ENCODE assay signal across 15 cellular contexts in the genomic region with DNA sequence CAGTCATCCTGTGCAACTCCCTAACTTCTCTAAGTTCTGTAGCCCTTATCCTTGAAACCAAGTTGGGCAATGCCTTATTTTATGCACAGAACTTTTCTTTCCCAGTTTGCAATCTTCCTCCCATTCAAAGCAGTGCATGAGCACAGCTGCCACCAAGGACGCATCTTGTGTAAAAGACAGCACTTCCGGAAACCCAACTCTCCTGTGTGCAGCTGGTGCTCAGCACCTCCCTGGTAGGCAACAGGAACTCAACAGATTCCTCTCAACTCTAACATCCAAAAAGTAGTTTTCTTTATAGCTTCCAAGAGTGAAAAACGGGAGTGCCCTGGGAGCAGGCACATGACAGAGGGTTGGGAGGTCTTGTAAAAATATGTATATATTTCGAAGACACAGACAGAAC. TPM values are rescaled to one million over a fixed set of nuclear protein-coding genes. Genes with fewer than 3 reads are reported as not detected.
DNase-seq lines count a peak whose midpoint lies in the region; ATAC-seq and TF ChIP-seq lines count a peak whose summit lies in the region.
"Had no signal": no experiment of that assay in that cellular context is flagged by ENCODE, and none has a peak within 500 bp of the region (broad histone marks: within the 10 kb centered on the region; RNA-seq: fewer than 3 reads in every experiment).

No MANE protein-coding gene starts in this region.

- H3K4me3 Mint-ChIP-seq in glutamatergic neuron (ENCODE audit: unreplicated experiment) = peak overlapping the region; percentile 31
- H3K4me3 Mint-ChIP-seq: CD14-positive monocyte had no signal

- ATAC-seq in GM21367 (IDR thresholded peaks at IDR 0.05; ENCODE audit: unreplicated experiment) (no peak), GM18907 (IDR thresholded peaks at IDR 0.05; ENCODE audit: unreplicated experiment) (no peak)
- ATAC-seq: activated CD4-positive, CD25-positive, alpha-beta regulatory T cell treated with anti-CD3 and anti-CD28 coated beads, Interleukin-2, amount 50 U/mL, for 24 hours; left lung; pancreas had no signal

- H3K9me3 Mint-ChIP-seq in glutamatergic neuron (ENCODE audit: unreplicated experiment) = peaks cover 7% of the 10 kb centered on the region

- peak overlapping the region; percentile 61 for H3K4me2 ChIP-seq in SU-DHL-6 (ENCODE audit: low read depth, low read length, poor library complexity, severe bottlenecking)

- H2AFZ ChIP-seq in ACC112 (ENCODE audit: low read length, unreplicated experiment) (no peak overlapping the region), SU-DHL-6 (ENCODE audit: low read depth, low read length, severe bottlenecking) (no peak overlapping the region)

- TF ChIP-seq CTCF in SU-DHL-6 (IDR thresholded peaks at IDR 0.05; ENCODE audit: insufficient read depth, low read length, poor library complexity, severe bottlenecking) = no peak
- TF ChIP-seq CTCF in glutamatergic neuron (IDR thresholded peaks at IDR 0.05; ENCODE audit: partially characterized antibody, unreplicated experiment) = no peak

- no peaks in the 10 kb centered on the region for H3K9me3 ChIP-seq in SU-DHL-6 (ENCODE audit: insufficient read depth, low read length)
- H3K9me3 ChIP-seq: left lung, pancreas had no signal

- peaks cover 11% of the 10 kb centered on the region; the same call in 1 of the 2 replicates for H4K20me1 ChIP-seq in SU-DHL-6 (ENCODE audit: low read depth, low read length)

- H3F3A ChIP-seq in SU-DHL-6 (ENCODE audit: insufficient read depth) = peaks cover 9% of the 10 kb centered on the region; the same call in 1 of the 2 replicates

- peaks cover 33% of the 10 kb centered on the region for H3K4me1 ChIP-seq in ACC112 (ENCODE audit: control insufficient read depth, insufficient read depth, low read length, unreplicated experiment)

- H3K4me3 ChIP-seq in ACC112 (ENCODE audit: low read depth, low read length) = peak overlapping the region; percentile 86; the same call in 1 of the 2 replicates
- peak overlapping the region; percentile 72 for H3K4me3 ChIP-seq in SU-DHL-6 (ENCODE audit: insufficient read depth, low read length, poor library complexity, severe bottlenecking)
- H3K4me3 ChIP-seq: pancreas had no signal

- no peaks in the 10 kb centered on the region for H3K27me3 ChIP-seq in ACC112 (ENCODE audit: insufficient read depth, low read length)
- no peaks in the 10 kb centered on the region for H3K27me3 ChIP-seq in SU-DHL-6 (ENCODE audit: low read length)
- H3K27me3 ChIP-seq: left lung, pancreas had no signal

- H3K79me2 ChIP-seq in ACC112 (ENCODE audit: control insufficient read depth, insufficient read depth, low read length, unreplicated experiment) (peaks cover 21% of the 10 kb centered on the region), SU-DHL-6 (ENCODE audit: insufficient read depth, low read length) (peaks cover 52% of the 10 kb centered on the region)

- peak overlapping the region; percentile 64 for H3K9ac ChIP-seq in SU-DHL-6 (ENCODE audit: low read length)

- H3K36me3 ChIP-seq in ACC112 (ENCODE audit: insufficient read depth, low read length) (peaks cover 4% of the 10 kb centered on the region; the same call in 1 of the 2 replicates), SU-DHL-6 (ENCODE audit: low read length) (no peaks in the 10 kb centered on the region)

- H3K27ac ChIP-seq in ACC112 (ENCODE audit: low read depth, low read length) (peak overlapping the region; percentile 66), SU-DHL-6 (ENCODE audit: low read depth, low read length) (peak overlapping the region; percentile 32)
- H3K27ac ChIP-seq: left lung, pancreas had no signal

- H3K27me3 Mint-ChIP-seq in glutamatergic neuron (ENCODE audit: unreplicated experiment) = peaks cover 18% of the 10 kb centered on the region

- H3K36me3 Mint-ChIP-seq in glutamatergic neuron (ENCODE audit: unreplicated experiment) = no peaks in the 10 kb centered on the region

- DNase-seq in GF-D8 (lab: John Stamatoyannopoulos, UW) = peak; percentile 43
- no peak for DNase-seq in glutamatergic neuron
- no peak for DNase-seq in superior temporal gyrus (ENCODE audit: extremely low spot score)
- DNase-seq in midbrain (lab: John Stamatoyannopoulos, UW) = no peak
- DNase-seq: dermis blood vessel endothelial cell; NCI-H69; stimulated activated naive CD4-positive, alpha-beta T cell had no signal

- H3K27ac Mint-ChIP-seq in glutamatergic neuron (ENCODE audit: unreplicated experiment) = no peak overlapping the region

- peaks cover 21% of the 10 kb centered on the region for H3K4me1 Mint-ChIP-seq in glutamatergic neuron (ENCODE audit: low read depth, unreplicated experiment)

- no peaks in the 10 kb centered on the region for H3K9me2 ChIP-seq in SU-DHL-6 (replicated peaks; ENCODE audit: insufficient read depth, low read length)

RNA-seq across cellular contexts. Expression of gene TMEM18, which starts 2.2 kb away (rescaled TPM):
- total RNA-seq in glutamatergic neuron (ENCODE audit: unreplicated experiment) = 22.0 TPM
